In genomic region chr18:46866524-46866923, GRCh38 we compare ENCODE assay signal across 1 cellular context.
TF ChIP-seq lines count a peak whose summit lies in the region.

No MANE protein-coding gene starts in this region.

TF ChIP-seq in WTC11, 78 proteins besides CTCF, POLR2A, EP300 and RAD21 (continued from another document):
- TF ChIP-seq CREB1 (CRISPR knock-in tag; IDR thresholded peaks at IDR 0.05) (no peak), CBFB (CRISPR knock-in tag; IDR thresholded peaks at IDR 0.05; ENCODE audit: low read depth) (no peak)
- TF ChIP-seq, protein P1, sequence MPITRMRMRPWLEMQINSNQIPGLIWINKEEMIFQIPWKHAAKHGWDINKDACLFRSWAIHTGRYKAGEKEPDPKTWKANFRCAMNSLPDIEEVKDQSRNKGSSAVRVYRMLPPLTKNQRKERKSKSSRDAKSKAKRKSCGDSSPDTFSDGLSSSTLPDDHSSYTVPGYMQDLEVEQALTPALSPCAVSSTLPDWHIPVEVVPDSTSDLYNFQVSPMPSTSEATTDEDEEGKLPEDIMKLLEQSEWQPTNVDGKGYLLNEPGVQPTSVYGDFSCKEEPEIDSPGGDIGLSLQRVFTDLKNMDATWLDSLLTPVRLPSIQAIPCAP (CRISPR knock-in tag; IDR thresholded peaks at IDR 0.05), result no peak
